Comparison of ENCODE assay signal across 14 cellular contexts in genomic region chr1:178418284-178418955, GRCh38.
DNase-seq lines count a peak whose midpoint lies in the region; ATAC-seq and TF ChIP-seq lines count a peak whose summit lies in the region.
"Had no signal": no experiment of that assay in that cellular context is flagged by ENCODE, and none has a peak within 500 bp of the region (broad histone marks: within the 10 kb centered on the region; RNA-seq: fewer than 3 reads in every experiment).

No MANE protein-coding gene starts in this region.

- TF ChIP-seq CTCF in foreskin keratinocyte (conservative IDR thresholded peaks at IDR 0.05) (no peak), heart left ventricle (IDR thresholded peaks at IDR 0.05) (no peak), type B pancreatic cell (conservative IDR thresholded peaks at IDR 0.05) (no peak)

- intact Hi-C loops in heart left ventricle (cut with DNase I): no loop called here

- H3K9me3 Mint-ChIP-seq in type B pancreatic cell: peaks cover 12% of the 10 kb centered on the region

- H3K4me3 ChIP-seq in heart left ventricle: no peak overlapping the region

- WGBS in heart left ventricle, 4 donors: 84 to 97% (median 89%) methylated on average over 1 of the region's 1 CpG

- no peak overlapping the region for H3K27ac ChIP-seq in foreskin keratinocyte
- H3K27ac ChIP-seq in heart left ventricle: no peak overlapping the region
- H3K27ac ChIP-seq: KMS-11 had no signal

- H3K36me3 ChIP-seq in heart left ventricle: peaks cover 0 to 12% (median 0%) of the 10 kb centered on the region in 9 donors

- H3K36me3 Mint-ChIP-seq in type B pancreatic cell: peaks cover 5% of the 10 kb centered on the region
- H3K36me3 Mint-ChIP-seq: naive thymus-derived CD8-positive, alpha-beta T cell; T-cell had no signal

- H3K4me1 ChIP-seq in foreskin keratinocyte (peaks cover 13% of the 10 kb centered on the region), heart left ventricle (no peaks in the 10 kb centered on the region)

- no peak for DNase-seq in foreskin keratinocyte
- DNase-seq in cerebellum (ENCODE audit: low spot score): no peak
- DNase-seq in heart left ventricle: no peak
- DNase-seq in NCI-H2196 (lab: John Stamatoyannopoulos, UW; ENCODE audit: unreplicated experiment): no peak
- no peak for DNase-seq in type B pancreatic cell (ENCODE audit: extremely low spot score, unreplicated experiment)
- DNase-seq: activated T-cell treated with anti-CD3 and anti-CD28 coated beads for 4 hours; naive thymus-derived CD8-positive, alpha-beta T cell; NCI-H510A; T-cell had no signal

- H3K4me3 Mint-ChIP-seq in type B pancreatic cell: no peak overlapping the region
- H3K4me3 Mint-ChIP-seq: naive thymus-derived CD8-positive, alpha-beta T cell; stimulated activated naive CD8-positive, alpha-beta T cell treated with anti-CD3 and anti-CD28 coated beads, Interleukin-15, Interleukin-2, amounts not matched to agents 100 ng/mL and 50 ng/mL, for 24 hours; T-cell had no signal

- H3K27me3 ChIP-seq in foreskin keratinocyte (no peaks in the 10 kb centered on the region), heart left ventricle (no peaks in the 10 kb centered on the region)

- H3K9me3 ChIP-seq in heart left ventricle: peaks cover 0 to 28% (median 0%) of the 10 kb centered on the region in 12 donors

- no peaks in the 10 kb centered on the region for H3K4me1 Mint-ChIP-seq in type B pancreatic cell (ENCODE audit: unreplicated experiment)
- H3K4me1 Mint-ChIP-seq: T-cell had no signal

- no peak overlapping the region for H3K27ac Mint-ChIP-seq in type B pancreatic cell
- H3K27ac Mint-ChIP-seq: naive thymus-derived CD8-positive, alpha-beta T cell; stimulated activated naive CD8-positive, alpha-beta T cell treated with anti-CD3 and anti-CD28 coated beads, Interleukin-15, Interleukin-2, amounts not matched to agents 100 ng/mL and 50 ng/mL, for 24 hours; T-cell had no signal

- H3K27me3 Mint-ChIP-seq in type B pancreatic cell: no peaks in the 10 kb centered on the region
- H3K27me3 Mint-ChIP-seq: T-cell had no signal

- ATAC-seq in GM18907 (IDR thresholded peaks at IDR 0.05; ENCODE audit: unreplicated experiment) (peak; percentile 92), GM21825 (IDR thresholded peaks at IDR 0.05; ENCODE audit: unreplicated experiment) (peak; percentile 94), HG03378 (IDR thresholded peaks at IDR 0.05; ENCODE audit: unreplicated experiment) (peak; percentile 90), foreskin keratinocyte (peak; percentile 16), heart left ventricle (no peak)
- ATAC-seq: naive thymus-derived CD8-positive, alpha-beta T cell; T-cell had no signal

- TF ChIP-seq POLR2A in heart left ventricle (IDR thresholded peaks at IDR 0.05): no peak

Comparison
In these comparisons a context has a peak if more than half of its experiments do, and no peak if none do; other contexts are left out.
1. ATAC-seq: peak in GM18907 (single experiment), GM21825 (single experiment), HG03378 (single experiment) and foreskin keratinocyte (single experiment); none in heart left ventricle (0 of 4).